ENCODE assay signal across 22 cellular contexts in the genomic region with DNA sequence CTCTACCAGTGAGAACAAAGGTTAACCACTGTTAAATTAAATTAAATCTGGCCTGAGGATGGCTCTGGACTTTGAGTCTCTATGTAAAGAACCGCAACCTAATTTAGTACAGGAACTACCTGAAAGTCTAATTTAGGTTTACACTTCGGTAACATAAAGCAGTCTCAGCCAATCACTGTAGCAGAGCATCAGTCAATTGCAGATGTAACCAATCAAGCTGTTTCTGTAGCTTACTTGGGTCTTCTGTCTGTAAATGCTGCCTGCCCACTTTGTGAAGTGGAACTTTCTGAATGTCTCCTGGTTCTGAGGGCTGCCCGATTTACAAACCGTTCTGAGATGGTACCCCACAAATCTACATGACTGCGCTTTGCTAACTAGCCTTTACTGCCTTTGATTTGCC. TPM values are rescaled to one million over a fixed set of nuclear protein-coding genes. Genes with fewer than 3 reads are reported as not detected.
A peak's percentile ranks its signal among the peaks of the same experiment; 100 is the strongest.
DNase-seq lines count a peak whose midpoint lies in the region; ATAC-seq and TF ChIP-seq lines count a peak whose summit lies in the region.
"Had no signal": no experiment of that assay in that cellular context is flagged by ENCODE, and none has a peak within 500 bp of the region (broad histone marks: within the 10 kb centered on the region; RNA-seq: fewer than 3 reads in every experiment).

No MANE protein-coding gene starts in this region.

- peaks cover 12% of the 10 kb centered on the region for H3K4me1 ChIP-seq in OCI-LY7 (ENCODE audit: insufficient read depth, low read length, poor library complexity, severe bottlenecking)
- no peaks in the 10 kb centered on the region for H3K4me1 ChIP-seq in MM.1S (ENCODE audit: low read length)
- H3K4me1 ChIP-seq: HAP-1 had no signal

- peak overlapping the region; percentile 41 for H3K27ac Mint-ChIP-seq in activated naive CD8-positive, alpha-beta T cell
- H3K27ac Mint-ChIP-seq in activated naive CD8-positive, alpha-beta T cell treated with anti-CD3 and anti-CD28 coated beads, Interleukin-2, amount 50 U/mL, for 24 hours: no peak overlapping the region
- H3K27ac Mint-ChIP-seq: CD4-positive, CD25-positive, alpha-beta regulatory T cell; GM23338; HFFc6 had no signal

- H3K4me3 ChIP-seq in OCI-LY7 (ENCODE audit: low read depth, low read length, poor library complexity, severe bottlenecking) (no peak overlapping the region), MM.1S (ENCODE audit: low read length) (no peak overlapping the region)
- H3K4me3 ChIP-seq: GM23338, HAP-1 had no signal

- peak overlapping the region; percentile 40 for H3K4me2 ChIP-seq in OCI-LY7 (ENCODE audit: low read length)
- no peak overlapping the region for H3K4me2 ChIP-seq in MM.1S (ENCODE audit: low read depth, low read length)
- H3K4me2 ChIP-seq: GM23338 had no signal

- TF ChIP-seq CTCF in OCI-LY7 (conservative IDR thresholded peaks at IDR 0.05; ENCODE audit: low read length) (no peak), MM.1S (IDR thresholded peaks at IDR 0.05; ENCODE audit: low read length) (no peak)

- peaks cover 17% of the 10 kb centered on the region for H3K4me1 Mint-ChIP-seq in activated naive CD8-positive, alpha-beta T cell (ENCODE audit: low read depth)
- H3K4me1 Mint-ChIP-seq in activated naive CD8-positive, alpha-beta T cell treated with anti-CD3 and anti-CD28 coated beads, Interleukin-2, amount 50 U/mL, for 24 hours: peaks cover 30% of the 10 kb centered on the region
- H3K4me1 Mint-ChIP-seq: GM23338 had no signal

- H3K36me3 Mint-ChIP-seq in activated naive CD8-positive, alpha-beta T cell: no peaks in the 10 kb centered on the region
- H3K36me3 Mint-ChIP-seq in activated naive CD8-positive, alpha-beta T cell treated with anti-CD3 and anti-CD28 coated beads, Interleukin-2, amount 50 U/mL, for 24 hours (ENCODE audit: low read depth): no peaks in the 10 kb centered on the region
- H3K36me3 Mint-ChIP-seq: CD4-positive, CD25-positive, alpha-beta regulatory T cell had no signal

- intact Hi-C loops in OCI-LY7 (cut with micrococcal nuclease; ENCODE audit: unreplicated experiment): no loop called here

- H3K27me3 ChIP-seq in MM.1S (replicated peaks; ENCODE audit: insufficient read depth, low read length): no peaks in the 10 kb centered on the region

- H3K36me3 ChIP-seq in OCI-LY7 (ENCODE audit: insufficient read depth, low read length) (no peaks in the 10 kb centered on the region), MM.1S (replicated peaks; ENCODE audit: insufficient read depth, low read length) (no peaks in the 10 kb centered on the region)
- H3K36me3 ChIP-seq: HAP-1 had no signal

- H3F3A ChIP-seq in MM.1S (ENCODE audit: insufficient read depth, low read length): no peaks in the 10 kb centered on the region

- no peak for DNase-seq in activated naive CD8-positive, alpha-beta T cell treated with anti-CD3 and anti-CD28 coated beads, Interleukin-2, amount 50 U/mL, for 24 hours
- DNase-seq in OCI-LY7 (ENCODE audit: low spot score) (no peak), germinal center (ENCODE audit: low spot score) (peak; percentile 50), MM.1S (no peak), T-helper 1 cell (no peak)
- no peak for DNase-seq in stimulated activated CD4-positive, alpha-beta T cell treated with anti-CD3 and anti-CD28 coated beads, Interleukin-4, amount 100 ng/mL, for 4 hours
- DNase-seq: 8988T; ACHN; CD4-positive, CD25-positive, alpha-beta regulatory T cell; DMS53; HFFc6; KG1; NCI-H1048; NCI-H1417; NCI-H1694; NCI-H2029 treated with DMSO at 0.1 percent for 48 hours; NCI-H446 treated with DMSO at 0.1 percent for 48 hours; NCI-H526; SHP77 treated with DMSO at 0.1 percent for 48 hours had no signal

- CTCF ChIA-PET in OCI-LY7 (lab: Charles Lee; ENCODE audit: unreplicated experiment): interaction anchor here (1.3 kb wide), 1 partner anchor 23 kb away, joined by 5 read pairs; no protein-coding TSS in a partner anchor

- no peak overlapping the region for H3K9ac ChIP-seq in MM.1S (ENCODE audit: low read length)

- H3K79me2 ChIP-seq in OCI-LY7 (ENCODE audit: insufficient read depth, low read depth, low read length) (no peaks in the 10 kb centered on the region), MM.1S (ENCODE audit: low read length) (no peaks in the 10 kb centered on the region)

- POLR2A ChIA-PET in OCI-LY7 (lab: Charles Lee): interaction anchor here (1.1 kb wide), 1 partner anchor 14 kb away, joined by 3 read pairs; no protein-coding TSS in a partner anchor

- peak overlapping the region; percentile 61; the same call in 1 of the 2 replicates for H2AFZ ChIP-seq in OCI-LY7 (ENCODE audit: low read length)
- H2AFZ ChIP-seq in MM.1S (ENCODE audit: low read length): no peak overlapping the region

- H3K4me3 Mint-ChIP-seq in activated naive CD8-positive, alpha-beta T cell: no peak overlapping the region
- H3K4me3 Mint-ChIP-seq in activated naive CD8-positive, alpha-beta T cell treated with anti-CD3 and anti-CD28 coated beads, Interleukin-2, amount 50 U/mL, for 24 hours: no peak overlapping the region
- H3K4me3 Mint-ChIP-seq: CD4-positive, CD25-positive, alpha-beta regulatory T cell; GM23338; HFFc6 had no signal

- BruUV-seq in OCI-LY7 (replicated peaks; lab: Mats Ljungman, UMichigan): no TSS peak

- no peaks in the 10 kb centered on the region for H3K9me3 ChIP-seq in OCI-LY7 (ENCODE audit: low read length)
- H3K9me3 ChIP-seq in MM.1S (replicated peaks; ENCODE audit: insufficient read depth, low read length): no peaks in the 10 kb centered on the region
- H3K9me3 ChIP-seq: HAP-1 had no signal

- H4K20me1 ChIP-seq in OCI-LY7 (ENCODE audit: insufficient read depth, low read length) (no peaks in the 10 kb centered on the region), MM.1S (ENCODE audit: insufficient read depth, low read length) (no peaks in the 10 kb centered on the region)

- no peaks in the 10 kb centered on the region for H3K9me3 Mint-ChIP-seq in activated naive CD8-positive, alpha-beta T cell (ENCODE audit: low read depth)
- H3K9me3 Mint-ChIP-seq in activated naive CD8-positive, alpha-beta T cell treated with anti-CD3 and anti-CD28 coated beads, Interleukin-2, amount 50 U/mL, for 24 hours: no peaks in the 10 kb centered on the region
- H3K9me3 Mint-ChIP-seq: CD4-positive, CD25-positive, alpha-beta regulatory T cell; GM23338; HFFc6 had no signal

- no peak for ATAC-seq in activated naive CD8-positive, alpha-beta T cell treated with anti-CD3 and anti-CD28 coated beads, Interleukin-2, amount 50 U/mL, for 24 hours

- H3K27me3 Mint-ChIP-seq in activated naive CD8-positive, alpha-beta T cell: no peaks in the 10 kb centered on the region
- no peaks in the 10 kb centered on the region for H3K27me3 Mint-ChIP-seq in activated naive CD8-positive, alpha-beta T cell treated with anti-CD3 and anti-CD28 coated beads, Interleukin-2, amount 50 U/mL, for 24 hours
- H3K27me3 Mint-ChIP-seq: CD4-positive, CD25-positive, alpha-beta regulatory T cell had no signal

- H3K9me2 ChIP-seq in OCI-LY7 (ENCODE audit: insufficient read depth, low read length) (no peaks in the 10 kb centered on the region), MM.1S (replicated peaks; ENCODE audit: insufficient read depth, low read length) (no peaks in the 10 kb centered on the region)

- no peak overlapping the region for H3K27ac ChIP-seq in OCI-LY7 (ENCODE audit: low read depth, low read length, poor library complexity, severe bottlenecking)
- no peak overlapping the region for H3K27ac ChIP-seq in MM.1S (ENCODE audit: low read length)

RNA-seq across cellular contexts. Expression of gene RASGRP1, which starts 39.1 kb away (rescaled TPM):
- 17.0 and 17.2 TPM in 2 replicates for total RNA-seq in OCI-LY7 (2014; rRNA removed; shearing (Covaris generic))
- total RNA-seq in OCI-LY7 (2022): 6.1 and 12.9 TPM in 2 replicates
